ENCODE assay signal across 21 cellular contexts in genomic region chr4:185868983-185869938, GRCh38. TPM values are rescaled to one million over a fixed set of nuclear protein-coding genes. Genes with fewer than 3 reads are reported as not detected.
A peak's percentile ranks its signal among the peaks of the same experiment; 100 is the strongest.
DNase-seq lines count a peak whose midpoint lies in the region; ATAC-seq and TF ChIP-seq lines count a peak whose summit lies in the region.
"Had no signal": no experiment of that assay in that cellular context is flagged by ENCODE, and none has a peak within 500 bp of the region (broad histone marks: within the 10 kb centered on the region; RNA-seq: fewer than 3 reads in every experiment).

No MANE protein-coding gene starts in this region.

- H3F3A ChIP-seq in GM23338 (replicated peaks; ENCODE audit: low read depth), result no peaks in the 10 kb centered on the region
- no peaks in the 10 kb centered on the region for H3F3A ChIP-seq in SK-N-SH (replicated peaks; ENCODE audit: insufficient read depth)

- no peak for DNase-seq in GM23338 (ENCODE audit: low spot score)
- DNase-seq in ascending aorta (ENCODE audit: low spot score in 2 of 2), result peak in 1 of 2 donors; percentile 70
- DNase-seq in left ventricle myocardium inferior, result no peak
- DNase-seq in retinal pigment epithelial cell (ENCODE audit: low read depth), result peak; percentile 61
- DNase-seq in SK-N-SH, result no peak
- DNase-seq in stimulated activated CD4-positive, alpha-beta T cell treated with anti-CD3 and anti-CD28 coated beads, Interleukin-12 subunit alpha, Interleukin-12 subunit beta, amount 100 ng/mL, for 4 hours, result no peak
- DNase-seq: activated CD8-positive, alpha-beta T cell treated with anti-CD3 and anti-CD28 coated beads for 36 hours; activated naive CD4-positive, alpha-beta T cell; activated T-cell treated with anti-CD3 and anti-CD28 coated beads, Interleukin-2, amount 50 U/mL, for 1 hour; GOT3; IMR-90; islet precursor cell; NCI-H1417; NCI-H774; retina; SHP77 had no signal

- intact Hi-C loops in ascending aorta (cut with DNase I), result loop anchor here (2.0 kb wide), 1 partner anchor 212 kb away; no protein-coding TSS in a partner anchor
- intact Hi-C loops in left ventricle myocardium inferior (cut with micrococcal nuclease), result no loop called here

- H3K27ac ChIP-seq in GM23338 (ENCODE audit: low read depth), result no peak overlapping the region
- H3K27ac ChIP-seq in ascending aorta, result peak overlapping the region; percentile 53 to 74
- peak overlapping the region; percentile 85 for H3K27ac ChIP-seq in left ventricle myocardium inferior (replicated peaks)
- no peak overlapping the region for H3K27ac ChIP-seq in SK-N-SH (ENCODE audit: low read depth in 2 of 2, low read length in 1 of 2)
- H3K27ac ChIP-seq: C4-2B, hepatocyte had no signal

- no peak for TF ChIP-seq RAD21 in SK-N-SH (IDR thresholded peaks at IDR 0.05; ENCODE audit: low read length)

- TF ChIP-seq EP300 in SK-N-SH (IDR thresholded peaks at IDR 0.05; ENCODE audit: borderline replicate concordance in 1 of 2, low read depth in 1 of 2, low read length in 1 of 2), result no peak

- H3K36me3 ChIP-seq in GM23338 (ENCODE audit: insufficient read depth) (no peaks in the 10 kb centered on the region), ascending aorta (no peaks in the 10 kb centered on the region), left ventricle myocardium inferior (no peaks in the 10 kb centered on the region), SK-N-SH (replicated peaks in 1 of 2; ENCODE audit: control insufficient read depth in 1 of 2, insufficient read depth in 2 of 2, low read length in 1 of 2) (no peaks in the 10 kb centered on the region)

- H3K9me2 ChIP-seq in GM23338 (ENCODE audit: insufficient read depth) (no peaks in the 10 kb centered on the region), SK-N-SH (no peaks in the 10 kb centered on the region)

- H3K4me3 ChIP-seq in GM23338 (no peak overlapping the region), ascending aorta (no peak overlapping the region), left ventricle myocardium inferior (no peak overlapping the region), retinal pigment epithelial cell (ENCODE audit: low read length) (no peak overlapping the region), SK-N-SH (ENCODE audit: low read depth in 2 of 2, low read length in 1 of 2) (no peak overlapping the region)
- H3K4me3 ChIP-seq: hepatocyte had no signal

- H3K4me1 ChIP-seq in GM23338 (ENCODE audit: insufficient read depth) (peaks cover 21% of the 10 kb centered on the region), ascending aorta (peaks cover 2 to 15% of the 10 kb centered on the region in 2 donors), left ventricle myocardium inferior (peaks cover 56% of the 10 kb centered on the region), SK-N-SH (ENCODE audit: control insufficient read depth in 1 of 2, insufficient read depth in 2 of 2, low read depth in 1 of 2, low read length in 1 of 2) (peaks cover 0 to 23% of the 10 kb centered on the region in 2 experiments; a peak in 2 of 4 replicates)

- ATAC-seq in GM23338, result no peak; the same call in 1 of the 3 replicates
- ATAC-seq in HG03159 (IDR thresholded peaks at IDR 0.05; ENCODE audit: unreplicated experiment), result no peak
- ATAC-seq: activated CD8-positive, alpha-beta T cell treated with anti-CD3 and anti-CD28 coated beads for 36 hours had no signal

- H3K27ac Mint-ChIP-seq in GM23338, result no peak overlapping the region
- H3K27ac Mint-ChIP-seq: activated CD8-positive, alpha-beta T cell treated with anti-CD3 and anti-CD28 coated beads for 36 hours; dendritic cell treated with granulocyte-macrophage colony-stimulating factor and Interleukin-4, amounts not matched to agents 40 ng/mL and 50 ng/mL, for 4 days had no signal

- H3K4me3 Mint-ChIP-seq in GM23338, result no peak overlapping the region
- H3K4me3 Mint-ChIP-seq: activated CD8-positive, alpha-beta T cell treated with anti-CD3 and anti-CD28 coated beads for 36 hours; dendritic cell treated with granulocyte-macrophage colony-stimulating factor and Interleukin-4, amounts not matched to agents 40 ng/mL and 50 ng/mL, for 4 days had no signal

- H3K4me2 ChIP-seq in GM23338, result no peak overlapping the region
- no peak overlapping the region for H3K4me2 ChIP-seq in SK-N-SH
- H3K4me2 ChIP-seq: hepatocyte had no signal

- H3K9me3 Mint-ChIP-seq in GM23338, result no peaks in the 10 kb centered on the region
- H3K9me3 Mint-ChIP-seq: activated CD8-positive, alpha-beta T cell treated with anti-CD3 and anti-CD28 coated beads for 36 hours; dendritic cell treated with granulocyte-macrophage colony-stimulating factor and Interleukin-4, amounts not matched to agents 40 ng/mL and 50 ng/mL, for 4 days had no signal

- peaks cover 38% of the 10 kb centered on the region for H3K4me1 Mint-ChIP-seq in GM23338

- WGBS in SK-N-SH (ENCODE audit: low lambda C conversion rate), result 84% methylated on average over 6 of the region's 6 CpGs

- H4K20me1 ChIP-seq in GM23338 (replicated peaks; ENCODE audit: insufficient read depth) (no peaks in the 10 kb centered on the region), SK-N-SH (ENCODE audit: insufficient read depth) (no peaks in the 10 kb centered on the region)

- no peaks in the 10 kb centered on the region for H3K27me3 ChIP-seq in GM23338 (ENCODE audit: insufficient read depth)
- no peaks in the 10 kb centered on the region for H3K27me3 ChIP-seq in ascending aorta
- no peaks in the 10 kb centered on the region for H3K27me3 ChIP-seq in left ventricle myocardium inferior (ENCODE audit: low read depth)
- H3K27me3 ChIP-seq in SK-N-SH (ENCODE audit: insufficient read depth), result no peaks in the 10 kb centered on the region
- H3K27me3 ChIP-seq: hepatocyte had no signal

- H2AFZ ChIP-seq in GM23338 (peak overlapping the region; percentile 70), SK-N-SH (ENCODE audit: low read depth) (no peak overlapping the region)
- H2AFZ ChIP-seq: hepatocyte had no signal

- H3K79me2 ChIP-seq in GM23338 (replicated peaks; ENCODE audit: insufficient read depth), result no peaks in the 10 kb centered on the region
- H3K79me2 ChIP-seq in SK-N-SH (ENCODE audit: insufficient read depth), result no peaks in the 10 kb centered on the region
- H3K79me2 ChIP-seq: hepatocyte had no signal

- H3K9me3 ChIP-seq in ascending aorta, result no peaks in the 10 kb centered on the region
- H3K9me3 ChIP-seq in left ventricle myocardium inferior (replicated peaks), result no peaks in the 10 kb centered on the region
- H3K9me3 ChIP-seq in SK-N-SH, result no peaks in the 10 kb centered on the region

- POLR2A ChIA-PET in SK-N-SH (lab: Yijun Ruan, JAX), result no interaction called here

- H3K36me3 Mint-ChIP-seq in GM23338 (ENCODE audit: low read depth), result no peaks in the 10 kb centered on the region

- CTCF ChIA-PET in SK-N-SH (lab: Yijun Ruan, JAX), result interaction anchor here (1.3 kb wide), 1 partner anchor 16 kb away, joined by 3 read pairs; no protein-coding TSS in a partner anchor

- no peak overlapping the region for H3K9ac ChIP-seq in SK-N-SH

- TF ChIP-seq CTCF in GM23338 (conservative IDR thresholded peaks at IDR 0.05; ENCODE audit: low read depth in 2 of 2), result no peak
- no peak for TF ChIP-seq CTCF in ascending aorta (IDR thresholded peaks at IDR 0.05)
- no peak for TF ChIP-seq CTCF in left ventricle myocardium inferior (IDR thresholded peaks at IDR 0.05; ENCODE audit: borderline replicate concordance)
- no peak for TF ChIP-seq CTCF in retinal pigment epithelial cell (conservative IDR thresholded peaks at IDR 0.05; ENCODE audit: low read depth, low read length)
- TF ChIP-seq CTCF in SK-N-SH (IDR thresholded peaks at IDR 0.05), result no peak

- peaks cover 5% of the 10 kb centered on the region for H3K27me3 Mint-ChIP-seq in GM23338 (ENCODE audit: insufficient read depth, low read depth, poor library complexity)
- H3K27me3 Mint-ChIP-seq: activated CD8-positive, alpha-beta T cell treated with anti-CD3 and anti-CD28 coated beads for 36 hours; dendritic cell treated with granulocyte-macrophage colony-stimulating factor and Interleukin-4, amounts not matched to agents 40 ng/mL and 50 ng/mL, for 4 days had no signal

TF ChIP-seq in GM23338, 12 proteins besides CTCF, POLR2A, EP300 and RAD21 (continues in another document):
- no peak for TF ChIP-seq POLR2AphosphoS5 (IDR thresholded peaks at IDR 0.05; ENCODE audit: low read depth)

TF ChIP-seq in SK-N-SH, 30 proteins besides CTCF, POLR2A, EP300 and RAD21 (continues in another document):
- no peak for TF ChIP-seq MEF2A (IDR thresholded peaks at IDR 0.05; ENCODE audit: borderline replicate concordance, low read depth)
- no peak for TF ChIP-seq TAF1 (IDR thresholded peaks at IDR 0.05; ENCODE audit: borderline replicate concordance, low read depth, low read length)
- no peak for TF ChIP-seq ELF1 (IDR thresholded peaks at IDR 0.05)
- TF ChIP-seq, protein P1, sequence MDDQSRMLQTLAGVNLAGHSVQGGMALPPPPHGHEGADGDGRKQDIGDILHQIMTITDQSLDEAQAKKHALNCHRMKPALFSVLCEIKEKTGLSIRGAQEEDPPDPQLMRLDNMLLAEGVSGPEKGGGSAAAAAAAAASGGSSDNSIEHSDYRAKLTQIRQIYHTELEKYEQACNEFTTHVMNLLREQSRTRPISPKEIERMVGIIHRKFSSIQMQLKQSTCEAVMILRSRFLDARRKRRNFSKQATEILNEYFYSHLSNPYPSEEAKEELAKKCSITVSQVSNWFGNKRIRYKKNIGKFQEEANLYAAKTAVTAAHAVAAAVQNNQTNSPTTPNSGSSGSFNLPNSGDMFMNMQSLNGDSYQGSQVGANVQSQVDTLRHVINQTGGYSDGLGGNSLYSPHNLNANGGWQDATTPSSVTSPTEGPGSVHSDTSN (IDR thresholded peaks at IDR 0.05), result no peak
- no peak for TF ChIP-seq CHD2 (IDR thresholded peaks at IDR 0.05; ENCODE audit: low read length, partially characterized antibody)
- TF ChIP-seq MAX (IDR thresholded peaks at IDR 0.05; ENCODE audit: low read depth), result no peak
- no peak for TF ChIP-seq RXRA (IDR thresholded peaks at IDR 0.05; ENCODE audit: borderline replicate concordance, low read depth)
- no peak for TF ChIP-seq NRF1 (IDR thresholded peaks at IDR 0.05; ENCODE audit: low read depth, low read length)
- TF ChIP-seq FOSL2 (IDR thresholded peaks at IDR 0.05; ENCODE audit: borderline replicate concordance, low read depth), result no peak
- TF ChIP-seq GABPA (IDR thresholded peaks at IDR 0.05; ENCODE audit: low read depth), result no peak
- no peak for TF ChIP-seq TEAD4 (IDR thresholded peaks at IDR 0.05; ENCODE audit: borderline replicate concordance, insufficient read depth)
- TF ChIP-seq EZH2phosphoT487 (IDR thresholded peaks at IDR 0.05; ENCODE audit: borderline replicate concordance, low read depth), result no peak
- no peak for TF ChIP-seq POLR2AphosphoS5 (IDR thresholded peaks at IDR 0.05; ENCODE audit: low read depth, low read length)

RNA-seq across cellular contexts. Expression of gene SORBS2, which starts 57.3 kb away (rescaled TPM):
- 17.8 and 24.6 TPM in 2 replicates for total RNA-seq in GM23338 (2014; rRNA removed; shearing (Covaris generic))
- 23.2 and 27.6 TPM in 2 replicates for polyA plus RNA-seq in GM23338 (2016; fragmentation: Nextera tagmentation; extraction: Ambion mirVana)
- total RNA-seq in ascending aorta, result 246 TPM
- 1,282 TPM for total RNA-seq in left ventricle myocardium inferior
- 2.5 and 3.1 TPM in 2 replicates for polyA plus RNA-seq in SK-N-SH (2012; rRNA removed)
- polyA plus RNA-seq in SK-N-SH (2012; cell fraction: cytosol; rRNA removed), result 1.5 and 2.4 TPM in 2 replicates
- polyA plus RNA-seq in SK-N-SH (2012; cell fraction: nucleus; rRNA removed), result 3.8 and 4.7 TPM in 2 replicates
- total RNA-seq: activated CD8-positive, alpha-beta T cell treated with anti-CD3 and anti-CD28 coated beads for 36 hours had no signal
- polyA plus RNA-seq: AG04450, IMR-90 had no signal

Comparison
In these comparisons a context has a peak if more than half of its experiments do, and no peak if none do; other contexts are left out.
1. H3K27ac ChIP-seq: peak in ascending aorta (2 of 2) and left ventricle myocardium inferior (single experiment); none in GM23338 (single experiment) and SK-N-SH (0 of 2).